In the genomic region with DNA sequence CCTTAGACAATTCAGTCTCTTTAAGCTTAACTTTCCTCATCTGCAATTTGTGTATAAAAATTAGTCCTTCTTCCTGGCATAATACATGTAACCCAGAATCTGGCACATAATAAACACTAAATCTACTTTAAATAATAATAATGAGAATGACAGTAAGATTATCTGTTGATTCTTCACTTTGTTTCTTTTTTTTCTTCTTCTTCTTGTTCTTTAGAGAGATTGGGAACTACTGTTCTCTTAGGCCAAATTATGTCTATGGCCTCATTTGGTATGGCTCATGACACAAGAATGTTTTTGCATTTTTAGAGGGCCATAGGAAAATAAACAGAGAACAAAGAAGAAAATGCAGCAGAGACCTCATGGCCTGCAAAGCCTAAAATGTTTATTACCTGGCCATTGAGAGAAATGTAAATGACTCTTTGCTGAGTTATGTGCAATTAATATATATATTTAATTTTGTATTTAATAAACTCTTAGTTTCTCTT, we compare ENCODE assay signal across 29 cellular contexts.
DNase-seq lines count a peak whose midpoint lies in the region; ATAC-seq and TF ChIP-seq lines count a peak whose summit lies in the region.
"Had no signal": no experiment of that assay in that cellular context is flagged by ENCODE, and none has a peak within 500 bp of the region (broad histone marks: within the 10 kb centered on the region; RNA-seq: fewer than 3 reads in every experiment).

No MANE protein-coding gene starts in this region.

- no peak overlapping the region for H3K4me3 ChIP-seq in BJ (ENCODE audit: low read depth, low read length)
- no peak overlapping the region for H3K4me3 ChIP-seq in astrocyte of the spinal cord (ENCODE audit: low read depth, low read length)
- H3K4me3 ChIP-seq in esophagus muscularis mucosa = no peak overlapping the region
- H3K4me3 ChIP-seq in testis = no peak overlapping the region
- H3K4me3 ChIP-seq: A549; adrenal gland; BLaER1 treated with 17β-estradiol and CSF1 and Interleukin-3, amounts not matched to agents 10 nM and 100 nM; heart left ventricle; SK-N-MC; suprapubic skin; vagina had no signal

- no peak for ATAC-seq in HG03521 (IDR thresholded peaks at IDR 0.05; ENCODE audit: unreplicated experiment)
- ATAC-seq: A549; heart left ventricle; stimulated activated effector memory CD8-positive, alpha-beta T cell treated with anti-CD3 and anti-CD28 coated beads, Interleukin-12 subunit alpha, Interleukin-12 subunit beta, amount 100 ng/mL, for 72 hours had no signal

- DNase-seq in BJ (ENCODE audit: low read depth) (peak; percentile 12), LHCN-M2 (ENCODE audit: low read depth) (peak; percentile 51), astrocyte of the spinal cord (ENCODE audit: low read depth, low spot score) (peak; percentile 66), kidney tubule cell (ENCODE audit: low spot score) (peak; percentile 22), esophagus muscularis mucosa (ENCODE audit: extremely low spot score) (no peak), D341Med (ENCODE audit: low spot score) (no peak), testis (no peak)
- DNase-seq: activated CD4-positive, alpha-beta T cell treated with anti-CD3 and anti-CD28 coated beads for 4 hours; activated CD8-positive, alpha-beta memory T cell treated with anti-CD3 and anti-CD28 coated beads for 24 hours; activated naive CD4-positive, alpha-beta T cell; activated T-cell treated with anti-CD3 and anti-CD28 coated beads, Interleukin-2, amount 50 U/mL, for 48 hours; adrenal gland; caudate nucleus; COR-L47; DMS79 treated with DMSO at 0.1 percent for 48 hours; heart left ventricle; KBM-7; MV-4-11; naive B cell; NCI-H510A treated with DMSO at 0.1 percent for 48 hours; stimulated activated CD4-positive, alpha-beta T cell treated with anti-CD3 and anti-CD28 coated beads, Interleukin-2, amount 100 ng/mL, for 48 hours; T-helper 2 cell had no signal

- H3K27ac ChIP-seq in esophagus muscularis mucosa (replicated peaks in 1 of 4) (no peak overlapping the region), testis (no peak overlapping the region)
- H3K27ac ChIP-seq: A549; adrenal gland; BLaER1 treated with 17β-estradiol and CSF1 and Interleukin-3, amounts not matched to agents 10 nM and 100 nM; heart left ventricle; SK-N-MC; suprapubic skin; vagina had no signal

- POLR2A ChIA-PET in BJ (lab: Charles Lee) = no interaction called here

- CTCF ChIA-PET in BJ (lab: Yijun Ruan, JAX) = no interaction called here

- TF ChIP-seq POLR2A in esophagus muscularis mucosa (IDR thresholded peaks at IDR 0.05; ENCODE audit: low read depth) = no peak
- no peak for TF ChIP-seq POLR2A in testis (IDR thresholded peaks at IDR 0.05)

- TF ChIP-seq CTCF in BJ (IDR thresholded peaks at IDR 0.05; ENCODE audit: insufficient read depth, low read depth, low read length) (no peak), astrocyte of the spinal cord (IDR thresholded peaks at IDR 0.05; ENCODE audit: low read depth, low read length) (no peak), esophagus muscularis mucosa (IDR thresholded peaks at IDR 0.05) (no peak), testis (IDR thresholded peaks at IDR 0.05) (no peak)

- intact Hi-C loops in esophagus muscularis mucosa (cut with DNase I) = no loop called here
- intact Hi-C loops in testis (cut with DNase I; ENCODE audit: low total_unique reads) = no loop called here

- H3K27me3 ChIP-seq in BJ (ENCODE audit: control insufficient read depth, insufficient read depth, low read length) (no peaks in the 10 kb centered on the region), esophagus muscularis mucosa (no peaks in the 10 kb centered on the region), testis (no peaks in the 10 kb centered on the region)
- H3K27me3 ChIP-seq: adrenal gland; BLaER1 treated with 17β-estradiol and CSF1 and Interleukin-3, amounts not matched to agents 10 nM and 100 nM; heart left ventricle; suprapubic skin; vagina had no signal

- TF ChIP-seq EP300 in esophagus muscularis mucosa (IDR thresholded peaks at IDR 0.05) = no peak

- H3K36me3 ChIP-seq in BJ (ENCODE audit: control insufficient read depth, insufficient read depth, low read length) (no peaks in the 10 kb centered on the region), esophagus muscularis mucosa (no peaks in the 10 kb centered on the region), testis (ENCODE audit: low read depth, missing control alignments) (no peaks in the 10 kb centered on the region)
- H3K36me3 ChIP-seq: adrenal gland; BLaER1 treated with 17β-estradiol and CSF1 and Interleukin-3, amounts not matched to agents 10 nM and 100 nM; heart left ventricle; suprapubic skin; vagina had no signal

- in situ Hi-C loops in astrocyte of the spinal cord (cut with HindIII; ENCODE audit: low sequenced_read_pairs) = no loop called here

- H3K4me1 ChIP-seq in esophagus muscularis mucosa (no peaks in the 10 kb centered on the region), testis (no peaks in the 10 kb centered on the region)
- H3K4me1 ChIP-seq: A549; adrenal gland; BLaER1 treated with 17β-estradiol and CSF1 and Interleukin-3, amounts not matched to agents 10 nM and 100 nM; heart left ventricle; suprapubic skin; vagina had no signal

- no peaks in the 10 kb centered on the region for H3K9me3 ChIP-seq in esophagus muscularis mucosa
- H3K9me3 ChIP-seq in testis = no peaks in the 10 kb centered on the region
- H3K9me3 ChIP-seq: A549; adrenal gland; BLaER1 treated with 17β-estradiol and CSF1 and Interleukin-3, amounts not matched to agents 10 nM and 100 nM; heart left ventricle; suprapubic skin; vagina had no signal

Comparison
In these comparisons a context has a peak if more than half of its experiments do, and no peak if none do; other contexts are left out.
1. DNase-seq: peak in BJ (single experiment), LHCN-M2 (single experiment), astrocyte of the spinal cord (single experiment) and kidney tubule cell (single experiment); none in esophagus muscularis mucosa (single experiment), D341Med (single experiment) and testis (single experiment).